In the genomic region with DNA sequence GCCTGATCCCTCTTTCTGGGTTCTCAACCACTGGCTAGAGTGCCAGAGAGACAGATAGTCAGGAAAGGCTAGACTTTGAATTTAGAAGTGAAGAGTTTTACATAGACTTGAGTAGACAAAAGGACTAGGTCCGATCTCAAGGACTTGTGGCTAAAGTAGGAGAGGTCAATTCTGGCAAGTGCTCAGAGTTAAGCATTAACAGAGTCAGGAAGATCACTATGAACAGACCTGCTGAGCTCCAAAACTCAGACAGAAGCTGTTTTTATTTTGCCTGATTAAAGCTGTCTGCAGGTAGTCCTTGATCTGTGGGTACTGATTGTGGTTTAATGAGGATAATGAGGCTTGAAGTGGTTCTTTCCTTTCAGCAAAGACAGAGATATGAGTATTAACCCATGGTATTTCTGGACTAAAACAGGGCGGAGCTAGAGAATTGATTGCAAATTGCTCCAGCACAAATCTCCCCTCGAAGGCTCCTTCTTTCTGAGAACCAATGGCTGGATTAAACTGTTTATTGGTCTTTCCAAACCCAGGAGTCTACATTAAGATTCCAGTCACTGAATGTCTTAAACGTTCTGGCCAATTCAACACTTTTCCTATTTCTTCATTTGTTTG, we compare ENCODE assay signal across 19 cellular contexts.
"Had no signal": no experiment of that assay in that cellular context is flagged by ENCODE, and none has a peak within 500 bp of the region (broad histone marks: within the 10 kb centered on the region; RNA-seq: fewer than 3 reads in every experiment).

No MANE protein-coding gene starts in this region.

- H3K9me3 ChIP-seq: right atrium auricular region, transverse colon had no signal

- H3K4me3 ChIP-seq: breast epithelium, right atrium auricular region, skin epidermis, transverse colon had no signal

- DNase-seq: activated CD4-positive, alpha-beta T cell treated with anti-CD3 and anti-CD28 coated beads, Interleukin-2, amount 50 U/mL, for 1 hour; activated CD8-positive, alpha-beta memory T cell treated with anti-CD3 and anti-CD28 coated beads for 24 hours; activated naive CD4-positive, alpha-beta T cell treated with anti-CD3 and anti-CD28 coated beads for 36 hours; activated naive CD8-positive, alpha-beta T cell treated with anti-CD3 and anti-CD28 coated beads, Interleukin-2, amount 50 U/mL, for 24 hours; aorta; cerebellar nuclear complex; effector memory CD4-positive, alpha-beta T cell; foreskin fibroblast; glutamatergic neuron; posterior cingulate gyrus; stimulated activated CD4-positive, alpha-beta T cell treated with anti-CD3 and anti-CD28 coated beads, Interleukin-4, amount 100 ng/mL, for 4 hours; stimulated activated CD8-positive, alpha-beta memory T cell treated with anti-CD3 and anti-CD28 coated beads, Interleukin-4, amount 100 ng/mL, for 48 hours; stimulated activated naive CD4-positive, alpha-beta T cell treated with Interleukin-2 at 50 U/mL for 16 hours; transverse colon had no signal

- H3K36me3 ChIP-seq: breast epithelium, right atrium auricular region, transverse colon had no signal

- H3K4me1 ChIP-seq: breast epithelium, right atrium auricular region had no signal

- H3K27me3 ChIP-seq: breast epithelium, right atrium auricular region, transverse colon had no signal

- H3K27ac ChIP-seq: breast epithelium, right atrium auricular region, skin epidermis, transverse colon had no signal

- ATAC-seq: activated naive CD8-positive, alpha-beta T cell treated with anti-CD3 and anti-CD28 coated beads, Interleukin-2, amount 50 U/mL, for 24 hours; activated T-helper 17 cell treated with anti-CD3 and anti-CD28 coated beads, Interleukin-2, amount 50 U/mL, for 72 hours; natural killer cell treated with Interleukin-12 subunit alpha and Interleukin-12 subunit beta and Interleukin-15 and Interleukin-18, amount 100 ng/mL, for 72 hours had no signal
